ENCODE assay signal across 8 cellular contexts in genomic region chr14:69151458-69152180, GRCh38. TPM values are rescaled to one million over a fixed set of nuclear protein-coding genes. Genes with fewer than 3 reads are reported as not detected.
DNase-seq lines count a peak whose midpoint lies in the region; ATAC-seq, FAIRE-seq and TF ChIP-seq lines count a peak whose summit lies in the region.

No MANE protein-coding gene starts in this region.

- H3K27me3 Mint-ChIP-seq in WTC11 (ENCODE audit: low read depth) (peaks cover 14% of the 10 kb centered on the region), immature natural killer cell (ENCODE audit: low read depth in 3 of 3) (peaks cover 0 to 15% (median 6%) of the 10 kb centered on the region in 3 donors)

- DNase-seq in GM12891 (ENCODE audit: insufficient read length, low spot score) (peak; percentile 78), NCI-H2196 treated with DMSO at 0.1 percent for 48 hours (lab: John Stamatoyannopoulos, UW; ENCODE audit: unreplicated experiment) (peak; percentile 43), WTC11 (ENCODE audit: low spot score) (peak; percentile 93), bronchial epithelial cell (ENCODE audit: low read depth) (no peak), immature natural killer cell (peak; percentile 78 to 79 (median 79)), spleen (peak; percentile 95), NCI-H1048 (lab: John Stamatoyannopoulos, UW) (no peak)

- POLR2A ChIA-PET in WTC11 (lab: Charles Lee), result interaction anchor here (0.6 to 0.7 kb wide), 3 partner anchors 12 to 87 kb away, joined by 3 to 6 read pairs (median 3); partner anchors contain the start of gene EXD2

- H3K9me3 Mint-ChIP-seq in WTC11 (no peaks in the 10 kb centered on the region), immature natural killer cell (no peaks in the 10 kb centered on the region)

- H3K36me3 Mint-ChIP-seq in WTC11 (peaks cover 4% of the 10 kb centered on the region; the same call in 1 of the 2 replicates), immature natural killer cell (peaks cover 0 to 5% (median 3%) of the 10 kb centered on the region in 3 donors)

- TF ChIP-seq CTCF in WTC11 (IDR thresholded peaks at IDR 0.05) (0 out of 2 replicates have a peak, but pooled peaks have one; percentile 40), bronchial epithelial cell (IDR thresholded peaks at IDR 0.05; ENCODE audit: insufficient read depth, low read length, severe bottlenecking) (peak; percentile 56), spleen (IDR thresholded peaks at IDR 0.05 in 8 of 11, conservative IDR thresholded peaks at IDR 0.05 in 3 of 11) (peak in 9 of 11 experiments; percentile 35 to 80 (median 68))

- H3K27ac ChIP-seq in spleen, result peak overlapping the region; percentile 75 to 96 (median 92)

- CTCF ChIA-PET in WTC11 (lab: Charles Lee), result interaction anchor here (0.6 to 4.7 kb wide), 29 partner anchors 8 to 728 kb away, joined by 3 to 71 read pairs (median 4); partner anchors contain the start of gene EXD2

- peak overlapping the region; percentile 91 for H3K4me3 ChIP-seq in bronchial epithelial cell (ENCODE audit: low read depth, low read length)
- H3K4me3 ChIP-seq in spleen, result peak overlapping the region; percentile 73 to 98 (median 93)

- H3K4me1 Mint-ChIP-seq in WTC11 (peaks cover 28% of the 10 kb centered on the region), immature natural killer cell (peaks cover 48 to 54% of the 10 kb centered on the region in 2 donors)

- H3K36me3 ChIP-seq in bronchial epithelial cell (ENCODE audit: control insufficient read depth, insufficient read depth, low read length) (peaks cover 4% of the 10 kb centered on the region), spleen (peaks cover 0 to 28% (median 8%) of the 10 kb centered on the region in 6 donors)

- H3K4me1 ChIP-seq in spleen, result peaks cover 20 to 71% (median 48%) of the 10 kb centered on the region in 6 donors

- ATAC-seq in HG02973 (IDR thresholded peaks at IDR 0.05; ENCODE audit: unreplicated experiment), result peak; percentile 46
- ATAC-seq in WTC11, result peak; percentile 77

- H3K27ac Mint-ChIP-seq in WTC11 (peak overlapping the region; percentile 96), immature natural killer cell (peak overlapping the region; percentile 84 to 96 (median 93))

- WGBS in spleen, 5 donors, result 0 to 1% (median 0%) methylated on average over 35 to 57 of the region's 57 CpGs

- intact Hi-C loops in spleen (cut with DNase I; ENCODE audit: low total_unique reads), result no loop called here

- H3K4me3 Mint-ChIP-seq in WTC11, result peak overlapping the region; percentile 84
- peak overlapping the region; percentile 88 to 94 (median 92) for H3K4me3 Mint-ChIP-seq in immature natural killer cell

- TF ChIP-seq POLR2A in GM12891 (IDR thresholded peaks at IDR 0.05; ENCODE audit: low read depth, low read length) (no peak), spleen (IDR thresholded peaks at IDR 0.05) (no peak)

- no peaks in the 10 kb centered on the region for H3K27me3 ChIP-seq in bronchial epithelial cell (ENCODE audit: control insufficient read depth, insufficient read depth, low read length)
- no peaks in the 10 kb centered on the region for H3K27me3 ChIP-seq in spleen (replicated peaks in 1 of 7)

- H3K9me3 ChIP-seq in spleen, result no peaks in the 10 kb centered on the region

- FAIRE-seq in GM12891 (lab: Jason Lieb, UNC) (no peak), bronchial epithelial cell (lab: Jason Lieb, UNC) (no peak)

TF ChIP-seq in GM12891, 5 proteins besides CTCF, POLR2A, EP300 and RAD21:
- TF ChIP-seq TAF1 (IDR thresholded peaks at IDR 0.05; ENCODE audit: low read depth, low read length), result no peak
- TF ChIP-seq POLR2AphosphoS5 (IDR thresholded peaks at IDR 0.05; ENCODE audit: low read depth, low read length), result no peak
- TF ChIP-seq POU2F2 (IDR thresholded peaks at IDR 0.05; ENCODE audit: low read depth, low read length), result no peak
- TF ChIP-seq SPI1 (IDR thresholded peaks at IDR 0.05; ENCODE audit: low read depth, low read length), result no peak

TF ChIP-seq in WTC11, 78 proteins besides CTCF, POLR2A, EP300 and RAD21 (continues in another document):
- TF ChIP-seq SOX15 (CRISPR knock-in tag; IDR thresholded peaks at IDR 0.05) (no peak), NFE2L1 (CRISPR knock-in tag; IDR thresholded peaks at IDR 0.05) (0 out of 2 replicates have a peak, but pooled peaks have one; percentile 24), MYBL2 (CRISPR knock-in tag; IDR thresholded peaks at IDR 0.05) (peak; percentile 68), MLX (CRISPR knock-in tag; IDR thresholded peaks at IDR 0.05) (no peak), GABPB1 (CRISPR knock-in tag; IDR thresholded peaks at IDR 0.05) (0 out of 2 replicates have a peak, but pooled peaks have one; percentile 25), SP1 (CRISPR knock-in tag; conservative IDR thresholded peaks at IDR 0.05) (peak; percentile 81), TCF7 (CRISPR knock-in tag; IDR thresholded peaks at IDR 0.05; ENCODE audit: low read depth) (no peak), HMGA2 (CRISPR knock-in tag; IDR thresholded peaks at IDR 0.05) (no peak), E2F5 (CRISPR knock-in tag; IDR thresholded peaks at IDR 0.05) (peak; percentile 61; the same call in 1 of the 2 replicates)
- TF ChIP-seq, protein P1, sequence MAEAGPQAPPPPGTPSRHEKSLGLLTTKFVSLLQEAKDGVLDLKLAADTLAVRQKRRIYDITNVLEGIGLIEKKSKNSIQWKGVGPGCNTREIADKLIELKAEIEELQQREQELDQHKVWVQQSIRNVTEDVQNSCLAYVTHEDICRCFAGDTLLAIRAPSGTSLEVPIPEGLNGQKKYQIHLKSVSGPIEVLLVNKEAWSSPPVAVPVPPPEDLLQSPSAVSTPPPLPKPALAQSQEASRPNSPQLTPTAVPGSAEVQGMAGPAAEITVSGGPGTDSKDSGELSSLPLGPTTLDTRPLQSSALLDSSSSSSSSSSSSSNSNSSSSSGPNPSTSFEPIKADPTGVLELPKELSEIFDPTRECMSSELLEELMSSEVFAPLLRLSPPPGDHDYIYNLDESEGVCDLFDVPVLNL (CRISPR knock-in tag; IDR thresholded peaks at IDR 0.05; ENCODE audit: borderline replicate concordance, low read depth), result peak; percentile 22; the same call in 1 of the 2 replicates
- TF ChIP-seq, protein P2, sequence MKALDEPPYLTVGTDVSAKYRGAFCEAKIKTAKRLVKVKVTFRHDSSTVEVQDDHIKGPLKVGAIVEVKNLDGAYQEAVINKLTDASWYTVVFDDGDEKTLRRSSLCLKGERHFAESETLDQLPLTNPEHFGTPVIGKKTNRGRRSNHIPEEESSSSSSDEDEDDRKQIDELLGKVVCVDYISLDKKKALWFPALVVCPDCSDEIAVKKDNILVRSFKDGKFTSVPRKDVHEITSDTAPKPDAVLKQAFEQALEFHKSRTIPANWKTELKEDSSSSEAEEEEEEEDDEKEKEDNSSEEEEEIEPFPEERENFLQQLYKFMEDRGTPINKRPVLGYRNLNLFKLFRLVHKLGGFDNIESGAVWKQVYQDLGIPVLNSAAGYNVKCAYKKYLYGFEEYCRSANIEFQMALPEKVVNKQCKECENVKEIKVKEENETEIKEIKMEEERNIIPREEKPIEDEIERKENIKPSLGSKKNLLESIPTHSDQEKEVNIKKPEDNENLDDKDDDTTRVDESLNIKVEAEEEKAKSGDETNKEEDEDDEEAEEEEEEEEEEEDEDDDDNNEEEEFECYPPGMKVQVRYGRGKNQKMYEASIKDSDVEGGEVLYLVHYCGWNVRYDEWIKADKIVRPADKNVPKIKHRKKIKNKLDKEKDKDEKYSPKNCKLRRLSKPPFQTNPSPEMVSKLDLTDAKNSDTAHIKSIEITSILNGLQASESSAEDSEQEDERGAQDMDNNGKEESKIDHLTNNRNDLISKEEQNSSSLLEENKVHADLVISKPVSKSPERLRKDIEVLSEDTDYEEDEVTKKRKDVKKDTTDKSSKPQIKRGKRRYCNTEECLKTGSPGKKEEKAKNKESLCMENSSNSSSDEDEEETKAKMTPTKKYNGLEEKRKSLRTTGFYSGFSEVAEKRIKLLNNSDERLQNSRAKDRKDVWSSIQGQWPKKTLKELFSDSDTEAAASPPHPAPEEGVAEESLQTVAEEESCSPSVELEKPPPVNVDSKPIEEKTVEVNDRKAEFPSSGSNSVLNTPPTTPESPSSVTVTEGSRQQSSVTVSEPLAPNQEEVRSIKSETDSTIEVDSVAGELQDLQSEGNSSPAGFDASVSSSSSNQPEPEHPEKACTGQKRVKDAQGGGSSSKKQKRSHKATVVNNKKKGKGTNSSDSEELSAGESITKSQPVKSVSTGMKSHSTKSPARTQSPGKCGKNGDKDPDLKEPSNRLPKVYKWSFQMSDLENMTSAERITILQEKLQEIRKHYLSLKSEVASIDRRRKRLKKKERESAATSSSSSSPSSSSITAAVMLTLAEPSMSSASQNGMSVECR (CRISPR knock-in tag; IDR thresholded peaks at IDR 0.05; ENCODE audit: borderline replicate concordance), result peak; percentile 71; the same call in 1 of the 2 replicates

RNA-seq across cellular contexts. Expression of gene DCAF5, which starts 1.3 kb away (rescaled TPM):
- 16.4 TPM for polyA plus RNA-seq in GM12891 (2012; ENCODE audit: low read depth, missing spikeins)
- total RNA-seq in WTC11 (2021), result 28.9 to 30.3 TPM (median 29.1 TPM) in 3 replicates
- total RNA-seq in bronchial epithelial cell, result 11.1 and 14.1 TPM in 2 replicates
- 100 to 1,000 TPM in 1 of 3 donors, 10 to 100 TPM in 2; 68.7 to 121 (median 71.6) TPM for polyA plus RNA-seq in immature natural killer cell
- 10 to 100 TPM; 39.9 to 60.6 (median 48.0) TPM for total RNA-seq in spleen
- polyA plus RNA-seq in spleen, result 10 to 100 TPM; 10.3 to 18.9 (median 13.7) TPM

RNA-seq across cellular contexts. Expression of gene EXD2, which starts 39.7 kb away (rescaled TPM):
- polyA plus RNA-seq in GM12891 (2012; ENCODE audit: low read depth, missing spikeins), result 4.3 TPM
- total RNA-seq in WTC11 (2021) (24.1 to 28.2 TPM (median 26.2 TPM) in 3 replicates), bronchial epithelial cell (15.5 and 18.3 TPM in 2 replicates), spleen (10 to 100 TPM; 10.8 to 18.5 (median 14.4) TPM)
- polyA plus RNA-seq in immature natural killer cell (1 to 10 TPM; 2.2 to 4.8 (median 3.5) TPM), spleen (1 to 10 TPM; 3.7 to 5.1 (median 3.7) TPM)

Comparison
In these comparisons a context has a peak if more than half of its experiments do, and no peak if none do; other contexts are left out.
1. DNase-seq: peak in GM12891 (single experiment), NCI-H2196 treated with DMSO at 0.1 percent for 48 hours (single experiment), WTC11 (single experiment), immature natural killer cell (3 of 3) and spleen (single experiment); none in bronchial epithelial cell (single experiment) and NCI-H1048 (single experiment).
2. Peak in every context shown above with its lines, with median percentiles within 50 percentile points of each other: CTCF ChIP-seq.